8 cellular contexts compared by ENCODE assay signal in genomic region chr6:56851541-56852248, GRCh38.
DNase-seq lines count a peak whose midpoint lies in the region; ATAC-seq and TF ChIP-seq lines count a peak whose summit lies in the region.

No MANE protein-coding gene starts in this region.

- 7% methylated on average over 17 of the region's 17 CpGs for WGBS in prostate gland

- H3K36me3 ChIP-seq in ascending aorta (no peaks in the 10 kb centered on the region), prostate gland (no peaks in the 10 kb centered on the region)

- H3K4me1 ChIP-seq in ascending aorta: peaks cover 0 to 9% of the 10 kb centered on the region in 2 donors
- H3K4me1 ChIP-seq in prostate gland (replicated peaks): no peaks in the 10 kb centered on the region

- ATAC-seq in GM19397 (IDR thresholded peaks at IDR 0.05; ENCODE audit: unreplicated experiment): peak; percentile 95
- peak; percentile 90 for ATAC-seq in HG03442 (IDR thresholded peaks at IDR 0.05; ENCODE audit: unreplicated experiment)

- H3K9me3 ChIP-seq in ascending aorta (no peaks in the 10 kb centered on the region), prostate gland (no peaks in the 10 kb centered on the region)

- DNase-seq in ELR (ENCODE audit: low read depth) (peak; percentile 94), NOMO-1 treated with dmso at 0.1 percent for 144 hours (lab: John Stamatoyannopoulos, UW; ENCODE audit: unreplicated experiment) (peak; percentile 20), ascending aorta (ENCODE audit: low spot score in 2 of 2) (peak in 1 of 2 donors; percentile 77), hepatic stellate cell (ENCODE audit: low spot score) (peak; percentile 52), prostate gland (ENCODE audit: low spot score) (peak; percentile 18), NK-92 (lab: John Stamatoyannopoulos, UW; ENCODE audit: unreplicated experiment) (no peak)

- H3K27ac ChIP-seq in ascending aorta (peak overlapping the region; percentile 67 to 69), prostate gland (no peak overlapping the region)

- TF ChIP-seq POLR2A in prostate gland (IDR thresholded peaks at IDR 0.05): no peak

- H3K27me3 ChIP-seq in ascending aorta: no peaks in the 10 kb centered on the region
- H3K27me3 ChIP-seq in prostate gland (replicated peaks; ENCODE audit: insufficient read depth): no peaks in the 10 kb centered on the region

- intact Hi-C loops in ascending aorta (cut with DNase I) (loop anchor here (1.0 to 5.0 kb wide), 4 partner anchors 53 to 466 kb away; partner anchors contain the start of gene PRIM2), prostate gland (cut with DNase I) (loop anchor here (2.0 to 5.0 kb wide), 2 partner anchors 143 to 214 kb away; no protein-coding TSS in a partner anchor)

- H3K4me3 ChIP-seq in ascending aorta (peak overlapping the region; percentile 66 to 73), prostate gland (peak overlapping the region; percentile 13 to 25)

- TF ChIP-seq CTCF in ascending aorta (IDR thresholded peaks at IDR 0.05) (peak; percentile 42 to 75 (median 69)), prostate gland (IDR thresholded peaks at IDR 0.05) (peak in 3 of 4 experiments; percentile 32 to 59 (median 54))

Comparison
In these comparisons a context has a peak if more than half of its experiments do, and no peak if none do; other contexts are left out.
1. H3K27ac ChIP-seq: peak in ascending aorta (2 of 2); none in prostate gland (0 of 2).